27 cellular contexts compared by ENCODE assay signal in the genomic region with DNA sequence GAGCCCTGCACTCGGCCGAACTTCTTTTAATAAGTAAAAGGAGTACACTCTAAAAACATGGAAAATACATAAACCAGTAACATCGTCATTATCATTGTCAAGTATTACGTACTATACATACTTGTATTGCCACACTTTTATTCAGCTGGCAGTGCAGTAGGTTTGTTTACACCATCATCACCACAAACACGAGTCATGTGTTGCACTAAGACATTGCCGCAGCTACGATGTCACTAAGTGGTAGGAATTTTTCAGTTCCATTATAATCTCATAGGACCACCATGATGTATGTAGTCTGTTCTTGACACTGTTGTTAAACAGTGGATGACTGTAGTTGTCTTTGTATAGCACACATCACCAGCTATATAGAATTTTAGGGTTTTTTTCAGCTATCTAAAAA. TPM values are rescaled to one million over a fixed set of nuclear protein-coding genes. Genes with fewer than 3 reads are reported as not detected.
DNase-seq lines count a peak whose midpoint lies in the region; ATAC-seq, FAIRE-seq and TF ChIP-seq lines count a peak whose summit lies in the region.
"Had no signal": no experiment of that assay in that cellular context is flagged by ENCODE, and none has a peak within 500 bp of the region (broad histone marks: within the 10 kb centered on the region; RNA-seq: fewer than 3 reads in every experiment).

No MANE protein-coding gene starts in this region.

- no peaks in the 10 kb centered on the region for H3K79me2 ChIP-seq in DND-41 (ENCODE audit: insufficient read depth, low read length)
- no peaks in the 10 kb centered on the region for H3K79me2 ChIP-seq in K562 (ENCODE audit: control insufficient read depth, insufficient read depth, low read length)
- H3K79me2 ChIP-seq: hepatocyte had no signal

- H3K4me1 ChIP-seq in DND-41 (ENCODE audit: insufficient read depth, low read length): peaks cover 17% of the 10 kb centered on the region
- no peaks in the 10 kb centered on the region; a peak in 1 of 5 replicates for H3K4me1 ChIP-seq in K562 (replicated peaks in 1 of 2; ENCODE audit: control insufficient read depth in 2 of 2, insufficient read depth in 2 of 2, low read length in 2 of 2)
- no peaks in the 10 kb centered on the region for H3K4me1 ChIP-seq in iPS-18a (ENCODE audit: control insufficient read depth, low read depth, low read length)
- H3K4me1 ChIP-seq: A549 had no signal

- H3K36me3 ChIP-seq in DND-41 (ENCODE audit: insufficient read depth, low read length) (peaks cover 23% of the 10 kb centered on the region), K562 (ENCODE audit: control insufficient read depth, insufficient read depth, low read length) (peaks cover 12% of the 10 kb centered on the region; the same call in 1 of the 3 replicates), iPS-18a (ENCODE audit: control insufficient read depth, low read depth, low read length) (no peaks in the 10 kb centered on the region)

- H3K27ac ChIP-seq in DND-41 (ENCODE audit: low read length) (peak overlapping the region; percentile 17), K562 (ENCODE audit: extremely low read depth, low read depth, low read length) (no peak overlapping the region), iPS-18a (ENCODE audit: low read length) (peak overlapping the region; percentile 2)
- H3K27ac ChIP-seq: A549; BLaER1 treated with 17β-estradiol and CSF1 and Interleukin-3, amounts not matched to agents 10 nM and 100 nM; hepatocyte had no signal

- WGBS in K562 (ENCODE audit: insufficient coverage, low coverage, missing lambda C conversion rate): 78% methylated on average over 7 of the region's 7 CpGs

- no peaks in the 10 kb centered on the region for H3K27me3 ChIP-seq in DND-41 (ENCODE audit: insufficient read depth, low read length, poor library complexity)
- no peaks in the 10 kb centered on the region for H3K27me3 ChIP-seq in K562 (ENCODE audit: control insufficient read depth in 2 of 2, insufficient read depth in 2 of 2, low read length in 2 of 2)
- H3K27me3 ChIP-seq in iPS-18a (ENCODE audit: control insufficient read depth, insufficient read depth, low read length): no peaks in the 10 kb centered on the region
- H3K27me3 ChIP-seq: BLaER1 treated with 17β-estradiol and CSF1 and Interleukin-3, amounts not matched to agents 10 nM and 100 nM; hepatocyte had no signal

- no peaks in the 10 kb centered on the region for H4K20me1 ChIP-seq in DND-41 (ENCODE audit: insufficient read depth, low read length)
- H4K20me1 ChIP-seq in K562 (replicated peaks; ENCODE audit: control insufficient read depth, insufficient read depth, low read length): no peaks in the 10 kb centered on the region
- H4K20me1 ChIP-seq: BLaER1 treated with 17β-estradiol and CSF1 and Interleukin-3, amounts not matched to agents 10 nM and 100 nM had no signal

- H3K4me1 Mint-ChIP-seq in activated CD8-positive, alpha-beta T cell treated with anti-CD3 and anti-CD28 coated beads, Interleukin-2, amount 10 ng/mL, durations not matched to agents 7 days and 5 days (ENCODE audit: low read depth): peaks cover 42% of the 10 kb centered on the region

- H3K9me3 ChIP-seq in DND-41 (ENCODE audit: insufficient read depth, low read length, severe bottlenecking) (no peaks in the 10 kb centered on the region), K562 (replicated peaks; ENCODE audit: control insufficient read depth, insufficient read depth, low read depth, low read length) (no peaks in the 10 kb centered on the region), iPS-18a (ENCODE audit: control insufficient read depth, low read depth, low read length) (no peaks in the 10 kb centered on the region)
- H3K9me3 ChIP-seq: A549; BLaER1 treated with 17β-estradiol and CSF1 and Interleukin-3, amounts not matched to agents 10 nM and 100 nM had no signal

- H3K9me3 Mint-ChIP-seq in activated CD8-positive, alpha-beta T cell treated with anti-CD3 and anti-CD28 coated beads, Interleukin-2, amount 10 ng/mL, durations not matched to agents 7 days and 5 days (ENCODE audit: insufficient read depth): no peaks in the 10 kb centered on the region
- H3K9me3 Mint-ChIP-seq: effector memory CD8-positive, alpha-beta T cell; HFFc6 had no signal

- no peaks in the 10 kb centered on the region for H3K9me1 ChIP-seq in K562 (ENCODE audit: control insufficient read depth, insufficient read depth, low read length)

- TF ChIP-seq EP300 in K562 (IDR thresholded peaks at IDR 0.05; ENCODE audit: low read length): no peak

- no peak overlapping the region for H3K27ac Mint-ChIP-seq in activated CD8-positive, alpha-beta T cell treated with anti-CD3 and anti-CD28 coated beads, Interleukin-2, amount 10 ng/mL, durations not matched to agents 7 days and 5 days

- peaks cover 26% of the 10 kb centered on the region for H3K36me3 Mint-ChIP-seq in activated CD8-positive, alpha-beta T cell treated with anti-CD3 and anti-CD28 coated beads, Interleukin-2, amount 10 ng/mL, durations not matched to agents 7 days and 5 days (ENCODE audit: low read depth)

- POLR2A ChIA-PET in K562 (lab: Yijun Ruan, JAX): interaction anchor here (0.7 to 1.6 kb wide), 3 partner anchors 9 to 160 kb away, joined by 3 to 5 read pairs (median 4); no protein-coding TSS in a partner anchor
- POLR2A ChIA-PET in activated CD8-positive, alpha-beta T cell treated with anti-CD3 and anti-CD28 coated beads, Interleukin-2, amount 10 ng/mL, durations not matched to agents 7 days and 5 days (lab: Charles Lee): interaction anchor here (1.1 kb wide), 1 partner anchor 50 kb away, joined by 3 read pairs; no protein-coding TSS in a partner anchor

- intact Hi-C loops in K562 (cut with micrococcal nuclease): no loop called here

- CTCF ChIA-PET in K562 (lab: Yijun Ruan, JAX; ENCODE audit: low intra/inter-chr PET ratio): no interaction called here
- CTCF ChIA-PET in activated CD8-positive, alpha-beta T cell treated with anti-CD3 and anti-CD28 coated beads, Interleukin-2, amount 10 ng/mL, durations not matched to agents 7 days and 5 days (lab: Charles Lee): interaction anchor here (1.1 to 5.0 kb wide), 3 partner anchors 15 to 225 kb away, joined by 3 to 24 read pairs (median 8); no protein-coding TSS in a partner anchor

- H2AFZ ChIP-seq in DND-41 (ENCODE audit: low read depth, low read length) (no peak overlapping the region), K562 (ENCODE audit: low read depth, low read length) (no peak overlapping the region)
- H2AFZ ChIP-seq: hepatocyte had no signal

- H3K27me3 Mint-ChIP-seq in activated CD8-positive, alpha-beta T cell treated with anti-CD3 and anti-CD28 coated beads, Interleukin-2, amount 10 ng/mL, durations not matched to agents 7 days and 5 days (ENCODE audit: low read depth): no peaks in the 10 kb centered on the region
- H3K27me3 Mint-ChIP-seq: effector memory CD8-positive, alpha-beta T cell had no signal

- DNase-seq in DND-41: no peak
- peak; percentile 25 for DNase-seq in M059J (ENCODE audit: low read depth)
- DNase-seq in K562 (ENCODE audit: extremely low read depth in 1 of 4, low spot score in 3 of 4): no peak
- DNase-seq in amniotic stem cell (lab: John Stamatoyannopoulos, UW): no peak
- DNase-seq in midbrain (lab: John Stamatoyannopoulos, UW): no peak
- no peak for DNase-seq in activated CD8-positive, alpha-beta T cell treated with anti-CD3 and anti-CD28 coated beads, Interleukin-2, amount 10 ng/mL, durations not matched to agents 7 days and 5 days
- DNase-seq: activated CD4-positive, alpha-beta T cell treated with anti-CD3 and anti-CD28 coated beads for 1 hour; activated naive CD4-positive, alpha-beta T cell treated with anti-CD3 and anti-CD28 coated beads, Interleukin-2, amount 50 U/mL, for 16 hours; activated T-cell treated with anti-CD3 and anti-CD28 coated beads, Interleukin-2, amount 50 U/mL, for 48 hours; Calu3; effector memory CD8-positive, alpha-beta T cell; kidney; NCI-H187 treated with DMSO at 0.1 percent for 48 hours; NCI-H446 treated with DMSO at 0.1 percent for 48 hours; right cardiac atrium; stimulated activated CD8-positive, alpha-beta memory T cell treated with anti-CD3 and anti-CD28 coated beads, Interleukin-4, amount 100 ng/mL, for 48 hours; substantia nigra; SW 1271 had no signal

- H3K4me2 ChIP-seq in DND-41 (ENCODE audit: insufficient read depth, low read length) (no peak overlapping the region), K562 (ENCODE audit: insufficient read depth, low read length) (no peak overlapping the region)
- H3K4me2 ChIP-seq: A549; BLaER1 treated with 17β-estradiol and CSF1 and Interleukin-3, amounts not matched to agents 10 nM and 100 nM; hepatocyte had no signal

- TF ChIP-seq RAD21 in K562 (CRISPR knock-in tag; conservative IDR thresholded peaks at IDR 0.05 in 1 of 2, IDR thresholded peaks at IDR 0.05 in 1 of 2): no peak

- no peak for ATAC-seq in DND-41 (ENCODE audit: insufficient read depth, low read depth)
- no peak; the same call in 2 of the 3 replicates for ATAC-seq in K562
- no peak for ATAC-seq in GM21786 (IDR thresholded peaks at IDR 0.05; ENCODE audit: unreplicated experiment)
- ATAC-seq in activated CD8-positive, alpha-beta T cell treated with anti-CD3 and anti-CD28 coated beads, Interleukin-2, amount 10 ng/mL, durations not matched to agents 7 days and 5 days: no peak
- ATAC-seq: A549; effector memory CD8-positive, alpha-beta T cell; right cardiac atrium had no signal

- TF ChIP-seq CTCF in DND-41 (IDR thresholded peaks at IDR 0.05; ENCODE audit: borderline replicate concordance, extremely low read depth, low read length, poor library complexity, severe bottlenecking) (no peak), K562 (IDR thresholded peaks at IDR 0.05 in 2 of 3, conservative IDR thresholded peaks at IDR 0.05 in 1 of 3; ENCODE audit: insufficient read depth in 2 of 3, low read depth in 1 of 3, low read length in 3 of 3) (no peak)

- in situ Hi-C loops in K562 (cut with MboI): no loop called here

- no peak overlapping the region for H3K4me3 Mint-ChIP-seq in activated CD8-positive, alpha-beta T cell treated with anti-CD3 and anti-CD28 coated beads, Interleukin-2, amount 10 ng/mL, durations not matched to agents 7 days and 5 days
- H3K4me3 Mint-ChIP-seq: effector memory CD8-positive, alpha-beta T cell; HFFc6 had no signal

- no TSS peak for BruUV-seq in K562 (replicated peaks; lab: Mats Ljungman, UMichigan)

- H3K4me3 ChIP-seq in DND-41 (ENCODE audit: low read depth in 1 of 2, low read length in 2 of 2) (no peak overlapping the region), K562 (no peak overlapping the region), iPS-18a (ENCODE audit: low read length) (no peak overlapping the region)
- H3K4me3 ChIP-seq: A549; BLaER1 treated with 17β-estradiol and CSF1 and Interleukin-3, amounts not matched to agents 10 nM and 100 nM; hepatocyte; lung had no signal

- H3K9ac ChIP-seq in DND-41 (ENCODE audit: low read depth, low read length): no peak overlapping the region
- no peak overlapping the region for H3K9ac ChIP-seq in K562 (ENCODE audit: insufficient read depth in 1 of 2, low read depth in 2 of 2, low read length in 2 of 2)
- H3K9ac ChIP-seq in iPS-18a (ENCODE audit: low read length): no peak overlapping the region
- H3K9ac ChIP-seq: BLaER1 treated with 17β-estradiol and CSF1 and Interleukin-3, amounts not matched to agents 10 nM and 100 nM had no signal

- TF ChIP-seq POLR2A in K562 (conservative IDR thresholded peaks at IDR 0.05): no peak

- peak; percentile 32 for FAIRE-seq in K562 (lab: Jason Lieb, UNC)
- FAIRE-seq: A549, astrocyte, GM18507, kidney had no signal

RNA-seq across cellular contexts. Expression of gene TMEM131L, which starts 48.0 kb away (rescaled TPM):
- total RNA-seq in M059J (2014; rRNA removed; shearing (Covaris generic)): 8.2 and 8.4 TPM in 2 replicates
- 67.0 and 118 TPM in 2 replicates for total RNA-seq in K562 (2011; cell fraction: chromatin; rRNA removed; ENCODE audit: low replicate concordance)
- 37.9 and 39.4 TPM in 2 replicates for total RNA-seq in K562 (2011; cell fraction: nucleolus; rRNA removed)
- 60.0 and 67.7 TPM in 2 replicates for total RNA-seq in K562 (2011; cell fraction: nucleoplasm; rRNA removed)
- total RNA-seq in K562 (2014; rRNA removed) (12.9 and 13.2 TPM in 2 replicates), K562 (2014; rRNA removed; fragmentation: Illumina TruSeq; extraction: Trizol) (15.0 and 16.0 TPM in 2 replicates), K562 (2015; rRNA removed; fragmentation: Illumina TruSeq; extraction: Trizol) (15.6 and 18.8 TPM in 2 replicates), K562 (2021) (18.6 and 20.8 TPM in 2 replicates)
- polyA plus RNA-seq in K562 (2011; rRNA removed) (9.7 and 10.0 TPM in 2 replicates), K562 (2014; fragmentation: Illumina TruSeq; extraction: Trizol) (13.1 and 15.4 TPM in 2 replicates), K562 (2014; fragmentation: Nextera tagmentation; extraction: Ambion mirVana) (1 to 10 TPM; 1.2 to 1.6 TPM), K562 (2014; rRNA removed) (6.9 and 7.5 TPM in 2 replicates)
- 6.9 and 9.0 TPM in 2 replicates for polyA plus RNA-seq in K562 (2011; cell fraction: cytosol; rRNA removed)
- polyA plus RNA-seq in K562 (2011; cell fraction: nucleus; rRNA removed): 23.1 and 24.6 TPM in 2 replicates
- 10.8 and 11.2 TPM in 2 replicates for polyA plus RNA-seq in K562 (2012)
- 25.0 and 34.9 TPM in 2 replicates for polyA minus RNA-seq in K562 (2011; rRNA and poly(A)+ RNA removed)
- polyA minus RNA-seq in K562 (2011; cell fraction: cytosol; rRNA and poly(A)+ RNA removed): 11.2 and 18.8 TPM in 2 replicates
- polyA minus RNA-seq in K562 (2011; cell fraction: nucleus; rRNA and poly(A)+ RNA removed): 35.5 and 61.0 TPM in 2 replicates
- 10 to 100 TPM; 54.9 to 58.4 TPM for total RNA-seq in activated CD8-positive, alpha-beta T cell treated with anti-CD3 and anti-CD28 coated beads, Interleukin-2, amount 10 ng/mL, durations not matched to agents 7 days and 5 days
